18 cellular contexts compared by ENCODE assay signal in genomic region chr3:67082533-67083024, GRCh38.
DNase-seq lines count a peak whose midpoint lies in the region; ATAC-seq and TF ChIP-seq lines count a peak whose summit lies in the region.
"Had no signal": no experiment of that assay in that cellular context is flagged by ENCODE, and none has a peak within 500 bp of the region (broad histone marks: within the 10 kb centered on the region; RNA-seq: fewer than 3 reads in every experiment).

No MANE protein-coding gene starts in this region.

- H3K9ac ChIP-seq in KMS-11: no peak overlapping the region
- H3K9ac ChIP-seq: neural progenitor cell had no signal

- H3K36me3 ChIP-seq in KMS-11 (ENCODE audit: insufficient read depth): no peaks in the 10 kb centered on the region
- H3K36me3 ChIP-seq: esophagus muscularis mucosa, neural progenitor cell had no signal

- peaks cover 41% of the 10 kb centered on the region for H3K36me3 Mint-ChIP-seq in activated T-cell treated with anti-CD3 and anti-CD28 coated beads, Interleukin-2, amount 50 U/mL, for 24 hours (ENCODE audit: low read depth)
- H3K36me3 Mint-ChIP-seq in activated T-cell treated with anti-CD3 and anti-CD28 coated beads, Interleukin-2, amount 50 U/mL, for 4 hours (ENCODE audit: insufficient read depth): peaks cover 12% of the 10 kb centered on the region
- H3K36me3 Mint-ChIP-seq in activated T-helper 17 cell treated with anti-CD3 and anti-CD28 coated beads, Interleukin-2, amount 50 U/mL, for 72 hours (ENCODE audit: low read depth): no peaks in the 10 kb centered on the region
- peaks cover 44% of the 10 kb centered on the region for H3K36me3 Mint-ChIP-seq in natural killer cell treated with Interleukin-12 subunit alpha and Interleukin-12 subunit beta and Interleukin-15 and Interleukin-18, amount 100 ng/mL, for 72 hours
- H3K36me3 Mint-ChIP-seq: neural progenitor cell had no signal

- H3K4me3 Mint-ChIP-seq in activated T-cell treated with anti-CD3 and anti-CD28 coated beads, Interleukin-2, amount 50 U/mL, for 24 hours: no peak overlapping the region
- H3K4me3 Mint-ChIP-seq in activated T-cell treated with anti-CD3 and anti-CD28 coated beads, Interleukin-2, amount 50 U/mL, for 4 hours: no peak overlapping the region
- peak overlapping the region; percentile 73 for H3K4me3 Mint-ChIP-seq in activated T-helper 17 cell treated with anti-CD3 and anti-CD28 coated beads, Interleukin-2, amount 50 U/mL, for 72 hours
- peak overlapping the region; percentile 82 for H3K4me3 Mint-ChIP-seq in natural killer cell treated with Interleukin-12 subunit alpha and Interleukin-12 subunit beta and Interleukin-15 and Interleukin-18, amount 100 ng/mL, for 72 hours
- H3K4me3 Mint-ChIP-seq: neural progenitor cell had no signal

- H3K4me1 ChIP-seq in KMS-11 (ENCODE audit: low read depth, poor library complexity, severe bottlenecking): peaks cover 7% of the 10 kb centered on the region
- H3K4me1 ChIP-seq: esophagus muscularis mucosa, neural progenitor cell had no signal

- H3K9me3 Mint-ChIP-seq in activated T-cell treated with anti-CD3 and anti-CD28 coated beads, Interleukin-2, amount 50 U/mL, for 24 hours: peaks cover 50% of the 10 kb centered on the region
- H3K9me3 Mint-ChIP-seq in activated T-cell treated with anti-CD3 and anti-CD28 coated beads, Interleukin-2, amount 50 U/mL, for 4 hours: peaks cover 43% of the 10 kb centered on the region
- peaks cover 30% of the 10 kb centered on the region for H3K9me3 Mint-ChIP-seq in activated T-helper 17 cell treated with anti-CD3 and anti-CD28 coated beads, Interleukin-2, amount 50 U/mL, for 72 hours
- H3K9me3 Mint-ChIP-seq in natural killer cell treated with Interleukin-12 subunit alpha and Interleukin-12 subunit beta and Interleukin-15 and Interleukin-18, amount 100 ng/mL, for 72 hours: peaks cover 18% of the 10 kb centered on the region

- H3K27ac Mint-ChIP-seq in activated T-cell treated with anti-CD3 and anti-CD28 coated beads, Interleukin-2, amount 50 U/mL, for 24 hours: peak overlapping the region; percentile 88
- H3K27ac Mint-ChIP-seq in activated T-helper 17 cell treated with anti-CD3 and anti-CD28 coated beads, Interleukin-2, amount 50 U/mL, for 72 hours: peak overlapping the region; percentile 27
- H3K27ac Mint-ChIP-seq in natural killer cell treated with Interleukin-12 subunit alpha and Interleukin-12 subunit beta and Interleukin-15 and Interleukin-18, amount 100 ng/mL, for 72 hours: peak overlapping the region; percentile 98 to 100
- H3K27ac Mint-ChIP-seq: neural progenitor cell had no signal

- TF ChIP-seq CTCF in KMS-11 (conservative IDR thresholded peaks at IDR 0.05; ENCODE audit: low read depth, low read length): no peak

- H3K4me3 ChIP-seq in KMS-11 (IDR thresholded peaks at IDR 0.05; ENCODE audit: insufficient read depth, low read depth, low read length): no peak overlapping the region
- H3K4me3 ChIP-seq: esophagus muscularis mucosa, neural progenitor cell had no signal

- H3K27me3 ChIP-seq in KMS-11 (ENCODE audit: insufficient read depth, low read depth): no peaks in the 10 kb centered on the region
- H3K27me3 ChIP-seq: esophagus muscularis mucosa, neural progenitor cell had no signal

- no peak overlapping the region for H3K4me2 ChIP-seq in KMS-11
- H3K4me2 ChIP-seq: neural progenitor cell had no signal

- peaks cover 40% of the 10 kb centered on the region for H3K4me1 Mint-ChIP-seq in activated T-cell treated with anti-CD3 and anti-CD28 coated beads, Interleukin-2, amount 50 U/mL, for 24 hours (ENCODE audit: low read depth)
- peaks cover 32% of the 10 kb centered on the region for H3K4me1 Mint-ChIP-seq in activated T-cell treated with anti-CD3 and anti-CD28 coated beads, Interleukin-2, amount 50 U/mL, for 4 hours (ENCODE audit: low read depth)
- peaks cover 13% of the 10 kb centered on the region for H3K4me1 Mint-ChIP-seq in activated T-helper 17 cell treated with anti-CD3 and anti-CD28 coated beads, Interleukin-2, amount 50 U/mL, for 72 hours
- peaks cover 29 to 36% of the 10 kb centered on the region in 2 donors for H3K4me1 Mint-ChIP-seq in natural killer cell treated with Interleukin-12 subunit alpha and Interleukin-12 subunit beta and Interleukin-15 and Interleukin-18, amount 100 ng/mL, for 72 hours (ENCODE audit: low read depth in 2 of 2)
- H3K4me1 Mint-ChIP-seq: neural progenitor cell had no signal

- no peak for ATAC-seq in activated T-cell treated with anti-CD3 and anti-CD28 coated beads, Interleukin-2, amount 50 U/mL, for 4 hours
- no peak for ATAC-seq in activated T-helper 17 cell treated with anti-CD3 and anti-CD28 coated beads, Interleukin-2, amount 50 U/mL, for 72 hours (replicated peaks)
- peak; percentile 70 to 76 for ATAC-seq in natural killer cell treated with Interleukin-12 subunit alpha and Interleukin-12 subunit beta and Interleukin-15 and Interleukin-18, amount 100 ng/mL, for 72 hours
- ATAC-seq in GM21786 (IDR thresholded peaks at IDR 0.05; ENCODE audit: unreplicated experiment): no peak
- ATAC-seq: left lobe of liver had no signal

- no peaks in the 10 kb centered on the region for H3K79me2 ChIP-seq in KMS-11 (ENCODE audit: insufficient read depth, low read depth)

- no peak for DNase-seq in activated T-cell treated with anti-CD3 and anti-CD28 coated beads, Interleukin-2, amount 50 U/mL, for 24 hours
- DNase-seq in activated T-cell treated with anti-CD3 and anti-CD28 coated beads, Interleukin-2, amount 50 U/mL, for 4 hours: no peak
- DNase-seq in natural killer cell treated with Interleukin-12 subunit alpha and Interleukin-12 subunit beta and Interleukin-15 and Interleukin-18, amount 100 ng/mL, for 72 hours (ENCODE audit: low spot score): peak; percentile 60
- no peak for DNase-seq in stimulated activated naive CD4-positive, alpha-beta T cell (lab: John Stamatoyannopoulos, UW)
- DNase-seq in epidermal melanocyte (ENCODE audit: insufficient read length, low spot score): no peak
- DNase-seq: activated T-cell treated with anti-CD3 and anti-CD28 coated beads, Interleukin-2, amount 50 U/mL, for 1 hour; glutamatergic neuron; midbrain; NCI-H1105 treated with DMSO at 0.1 percent for 48 hours; NCI-H2107; NCI-H510A; SW 1271 had no signal

- H2AFZ ChIP-seq in KMS-11 (ENCODE audit: low read depth): peak overlapping the region; percentile 59; the same call in 1 of the 2 replicates
- H2AFZ ChIP-seq: neural progenitor cell had no signal

- H3K27me3 Mint-ChIP-seq in activated T-cell treated with anti-CD3 and anti-CD28 coated beads, Interleukin-2, amount 50 U/mL, for 24 hours: no peaks in the 10 kb centered on the region
- H3K27me3 Mint-ChIP-seq in activated T-cell treated with anti-CD3 and anti-CD28 coated beads, Interleukin-2, amount 50 U/mL, for 4 hours (ENCODE audit: low read depth): no peaks in the 10 kb centered on the region
- no peaks in the 10 kb centered on the region for H3K27me3 Mint-ChIP-seq in activated T-helper 17 cell treated with anti-CD3 and anti-CD28 coated beads, Interleukin-2, amount 50 U/mL, for 72 hours
- peaks cover 10 to 16% of the 10 kb centered on the region in 2 donors for H3K27me3 Mint-ChIP-seq in natural killer cell treated with Interleukin-12 subunit alpha and Interleukin-12 subunit beta and Interleukin-15 and Interleukin-18, amount 100 ng/mL, for 72 hours

- no peaks in the 10 kb centered on the region for H4K20me1 ChIP-seq in KMS-11 (ENCODE audit: insufficient read depth)

- H3K27ac ChIP-seq in KMS-11: no peak overlapping the region
- H3K27ac ChIP-seq: esophagus muscularis mucosa, neural progenitor cell had no signal

Comparison
In these comparisons a context has a peak if more than half of its experiments do, and no peak if none do; other contexts are left out.
1. H3K27ac Mint-ChIP-seq: peak in every context shown above with its lines; median percentile 99 in natural killer cell treated with Interleukin-12 subunit alpha and Interleukin-12 subunit beta and Interleukin-15 and Interleukin-18, amount 100 ng/mL, for 72 hours; 88 in activated T-cell treated with anti-CD3 and anti-CD28 coated beads, Interleukin-2, amount 50 U/mL, for 24 hours; 27 in activated T-helper 17 cell treated with anti-CD3 and anti-CD28 coated beads, Interleukin-2, amount 50 U/mL, for 72 hours.
2. H3K4me3 Mint-ChIP-seq: peak in activated T-helper 17 cell treated with anti-CD3 and anti-CD28 coated beads, Interleukin-2, amount 50 U/mL, for 72 hours (single experiment) and natural killer cell treated with Interleukin-12 subunit alpha and Interleukin-12 subunit beta and Interleukin-15 and Interleukin-18, amount 100 ng/mL, for 72 hours (single experiment); none in activated T-cell treated with anti-CD3 and anti-CD28 coated beads, Interleukin-2, amount 50 U/mL, for 24 hours (single experiment) and activated T-cell treated with anti-CD3 and anti-CD28 coated beads, Interleukin-2, amount 50 U/mL, for 4 hours (single experiment).
3. ATAC-seq: peak in natural killer cell treated with Interleukin-12 subunit alpha and Interleukin-12 subunit beta and Interleukin-15 and Interleukin-18, amount 100 ng/mL, for 72 hours (2 of 2); none in activated T-cell treated with anti-CD3 and anti-CD28 coated beads, Interleukin-2, amount 50 U/mL, for 4 hours (0 of 2), activated T-helper 17 cell treated with anti-CD3 and anti-CD28 coated beads, Interleukin-2, amount 50 U/mL, for 72 hours (single experiment) and GM21786 (single experiment).